22 cellular contexts compared by ENCODE assay signal in genomic region chr17:29210879-29211278, GRCh38. TPM values are rescaled to one million over a fixed set of nuclear protein-coding genes. Genes with fewer than 3 reads are reported as not detected.
DNase-seq lines count a peak whose midpoint lies in the region; ATAC-seq, FAIRE-seq and TF ChIP-seq lines count a peak whose summit lies in the region.
"Had no signal": no experiment of that assay in that cellular context is flagged by ENCODE, and none has a peak within 500 bp of the region (broad histone marks: within the 10 kb centered on the region; RNA-seq: fewer than 3 reads in every experiment).

No MANE protein-coding gene starts in this region.

- DNase-seq in HepG2 (ENCODE audit: low spot score), result no peak
- no peak for DNase-seq in right lobe of liver
- DNase-seq in bronchial epithelial cell (ENCODE audit: low read depth), result peak; percentile 38
- peak; percentile 53 for DNase-seq in fibroblast of peridontal ligament (ENCODE audit: extremely low read depth)
- DNase-seq in DMS79 treated with DMSO at 0.1 percent for 48 hours (lab: John Stamatoyannopoulos, UW), result no peak
- no peak for DNase-seq in activated CD8-positive, alpha-beta T cell treated with anti-CD3 and anti-CD28 coated beads, Interleukin-2, amount 10 ng/mL, durations not matched to agents 7 days and 5 days
- no peak for DNase-seq in smooth muscle cell (lab: John Stamatoyannopoulos, UW; ENCODE audit: unreplicated experiment)
- DNase-seq: 8988T, COR-L47, DMS153, Karpas-422, NCI-H1417, NCI-H2029 treated with DMSO at 0.1 percent for 48 hours, NCI-H510A, NCI-H82, Peyer's patch, SIG-M5 had no signal

- H3K4me2 ChIP-seq in HepG2 (ENCODE audit: low read depth, low read length) (no peak overlapping the region), smooth muscle cell (no peak overlapping the region)

- intact Hi-C loops in HepG2 (cut with micrococcal nuclease; ENCODE audit: unreplicated experiment) (no loop called here), right lobe of liver (cut with DNase I) (loop anchor here in 1 of 2 donors (10.0 kb wide), 1 partner anchor 66 kb away; no protein-coding TSS in a partner anchor)

- in situ Hi-C loops in HepG2 (cut with HindIII; ENCODE audit: extremely low pct_ligation_motif_present, low pct_unique_long_range_greater_than_20kb), result no loop called here

- H3K9me3 ChIP-seq in HepG2 (ENCODE audit: low read length) (no peaks in the 10 kb centered on the region), right lobe of liver (no peaks in the 10 kb centered on the region), smooth muscle cell (replicated peaks; ENCODE audit: low read depth) (no peaks in the 10 kb centered on the region)
- H3K9me3 ChIP-seq: Peyer's patch had no signal

- H3K4me1 ChIP-seq in HepG2 (ENCODE audit: insufficient read depth, low read length) (peaks cover 11% of the 10 kb centered on the region), right lobe of liver (no peaks in the 10 kb centered on the region), smooth muscle cell (ENCODE audit: low read depth) (peaks cover 4% of the 10 kb centered on the region)
- H3K4me1 ChIP-seq: Peyer's patch had no signal

- H3K27ac Mint-ChIP-seq in activated CD8-positive, alpha-beta T cell treated with anti-CD3 and anti-CD28 coated beads, Interleukin-2, amount 10 ng/mL, durations not matched to agents 7 days and 5 days, result no peak overlapping the region

- H3K4me1 Mint-ChIP-seq in activated CD8-positive, alpha-beta T cell treated with anti-CD3 and anti-CD28 coated beads, Interleukin-2, amount 10 ng/mL, durations not matched to agents 7 days and 5 days (ENCODE audit: low read depth), result no peaks in the 10 kb centered on the region

- no peak for TF ChIP-seq RAD21 in HepG2 (CRISPR knock-in tag; IDR thresholded peaks at IDR 0.05)

- TF ChIP-seq EP300 in HepG2 (IDR thresholded peaks at IDR 0.05; ENCODE audit: low read depth in 2 of 2, low read length in 2 of 2) (no peak), HepG2 (CRISPR knock-in tag; IDR thresholded peaks at IDR 0.05; ENCODE audit: borderline replicate concordance) (no peak)

- TF ChIP-seq CTCF in HepG2 (CRISPR knock-in tag; IDR thresholded peaks at IDR 0.05) (no peak), right lobe of liver (IDR thresholded peaks at IDR 0.05) (no peak), bronchial epithelial cell (IDR thresholded peaks at IDR 0.05; ENCODE audit: insufficient read depth, low read length, severe bottlenecking) (no peak), smooth muscle cell (IDR thresholded peaks at IDR 0.05; ENCODE audit: borderline replicate concordance, insufficient read depth, poor library complexity, severe bottlenecking) (no peak)

- H3K27ac ChIP-seq in HepG2 (ENCODE audit: extremely low read length, insufficient read depth, low read length) (no peak overlapping the region), right lobe of liver (no peak overlapping the region), temporal lobe (ENCODE audit: low read depth, low read length) (peak overlapping the region; percentile 38), smooth muscle cell (ENCODE audit: low read depth) (no peak overlapping the region)
- H3K27ac ChIP-seq: Peyer's patch had no signal

- POLR2A ChIA-PET in HepG2 (lab: Yijun Ruan, JAX), result no interaction called here
- POLR2A ChIA-PET in activated CD8-positive, alpha-beta T cell treated with anti-CD3 and anti-CD28 coated beads, Interleukin-2, amount 10 ng/mL, durations not matched to agents 7 days and 5 days (lab: Charles Lee), result no interaction called here

- H3K4me3 Mint-ChIP-seq in activated CD8-positive, alpha-beta T cell treated with anti-CD3 and anti-CD28 coated beads, Interleukin-2, amount 10 ng/mL, durations not matched to agents 7 days and 5 days, result no peak overlapping the region
- H3K4me3 Mint-ChIP-seq: CD14-positive monocyte had no signal

- TF ChIP-seq POLR2A in HepG2 (IDR thresholded peaks at IDR 0.05; ENCODE audit: insufficient read depth in 1 of 2, low read depth in 2 of 2, low read length in 2 of 2), result no peak
- TF ChIP-seq POLR2A in right lobe of liver (IDR thresholded peaks at IDR 0.05), result no peak

- H3K27me3 Mint-ChIP-seq in activated CD8-positive, alpha-beta T cell treated with anti-CD3 and anti-CD28 coated beads, Interleukin-2, amount 10 ng/mL, durations not matched to agents 7 days and 5 days (ENCODE audit: low read depth), result no peaks in the 10 kb centered on the region

- CTCF ChIA-PET in HepG2 (lab: Yijun Ruan, JAX; ENCODE audit: low intra/inter-chr PET ratio, low total read pairs), result no interaction called here
- CTCF ChIA-PET in activated CD8-positive, alpha-beta T cell treated with anti-CD3 and anti-CD28 coated beads, Interleukin-2, amount 10 ng/mL, durations not matched to agents 7 days and 5 days (lab: Charles Lee), result interaction anchor here (2.6 kb wide), 1 partner anchor 94 kb away, joined by 8 read pairs; no protein-coding TSS in a partner anchor

- H3K4me3 ChIP-seq in HepG2 (replicated peaks in 1 of 3; ENCODE audit: insufficient read depth in 1 of 3, low read depth in 2 of 3, low read length in 3 of 3) (no peak overlapping the region), right lobe of liver (no peak overlapping the region), bronchial epithelial cell (ENCODE audit: low read depth, low read length) (no peak overlapping the region), smooth muscle cell (no peak overlapping the region)
- H3K4me3 ChIP-seq: Peyer's patch had no signal

- H3F3A ChIP-seq in smooth muscle cell (ENCODE audit: low read depth), result no peaks in the 10 kb centered on the region

- FAIRE-seq in HepG2 (lab: Jason Lieb, UNC) (no peak), bronchial epithelial cell (lab: Jason Lieb, UNC) (no peak)
- FAIRE-seq: GM12891, GM19239 had no signal

- ATAC-seq in HepG2 (no peak), right lobe of liver (no peak)
- ATAC-seq in activated CD8-positive, alpha-beta T cell treated with anti-CD3 and anti-CD28 coated beads, Interleukin-2, amount 10 ng/mL, durations not matched to agents 7 days and 5 days, result no peak

- H3K36me3 ChIP-seq in HepG2 (replicated peaks in 1 of 2; ENCODE audit: control insufficient read depth in 1 of 2, insufficient read depth in 2 of 2, low read length in 2 of 2), result no peaks in the 10 kb centered on the region
- H3K36me3 ChIP-seq in right lobe of liver, result no peaks in the 10 kb centered on the region
- H3K36me3 ChIP-seq in bronchial epithelial cell (ENCODE audit: control insufficient read depth, insufficient read depth, low read length), result no peaks in the 10 kb centered on the region
- H3K36me3 ChIP-seq in smooth muscle cell (ENCODE audit: low read depth), result no peaks in the 10 kb centered on the region
- H3K36me3 ChIP-seq: Peyer's patch had no signal

- no peak overlapping the region for H2AFZ ChIP-seq in HepG2 (ENCODE audit: low read length)
- no peak overlapping the region for H2AFZ ChIP-seq in smooth muscle cell (ENCODE audit: low read depth)

- no peaks in the 10 kb centered on the region for H3K9me3 Mint-ChIP-seq in activated CD8-positive, alpha-beta T cell treated with anti-CD3 and anti-CD28 coated beads, Interleukin-2, amount 10 ng/mL, durations not matched to agents 7 days and 5 days (ENCODE audit: insufficient read depth)

- no peaks in the 10 kb centered on the region; a peak in 1 of 5 replicates for H3K27me3 ChIP-seq in HepG2 (ENCODE audit: control insufficient read depth in 1 of 2, insufficient read depth in 2 of 2, low read length in 2 of 2)
- no peaks in the 10 kb centered on the region for H3K27me3 ChIP-seq in right lobe of liver
- no peaks in the 10 kb centered on the region for H3K27me3 ChIP-seq in bronchial epithelial cell (ENCODE audit: control insufficient read depth, insufficient read depth, low read length)
- no peaks in the 10 kb centered on the region for H3K27me3 ChIP-seq in smooth muscle cell (ENCODE audit: low read depth)
- H3K27me3 ChIP-seq: Peyer's patch had no signal

- H3K79me2 ChIP-seq in HepG2 (ENCODE audit: insufficient read depth, low read length) (no peaks in the 10 kb centered on the region), smooth muscle cell (ENCODE audit: low read depth) (no peaks in the 10 kb centered on the region)

- no TSS peak for BruUV-seq in HepG2 (replicated peaks; lab: Mats Ljungman, UMichigan)

- no peaks in the 10 kb centered on the region for H3K36me3 Mint-ChIP-seq in activated CD8-positive, alpha-beta T cell treated with anti-CD3 and anti-CD28 coated beads, Interleukin-2, amount 10 ng/mL, durations not matched to agents 7 days and 5 days (ENCODE audit: low read depth)
- H3K36me3 Mint-ChIP-seq: CD14-positive monocyte had no signal

- H3K9ac ChIP-seq in HepG2 (ENCODE audit: insufficient read depth, low read depth, low read length) (no peak overlapping the region), smooth muscle cell (ENCODE audit: low read depth) (no peak overlapping the region)

- H4K20me1 ChIP-seq in HepG2 (ENCODE audit: insufficient read depth, low read length) (no peaks in the 10 kb centered on the region), smooth muscle cell (ENCODE audit: low read depth) (no peaks in the 10 kb centered on the region)

- WGBS in HepG2 (ENCODE audit: low lambda C conversion rate), result 26% methylated on average over 2 of the region's 2 CpGs
- WGBS in right lobe of liver (ENCODE audit: insufficient coverage, low coverage, low lambda C conversion rate, missing lambda C conversion rate), result 60% methylated on average over 2 of the region's 2 CpGs
- WGBS in smooth muscle cell (ENCODE audit: low lambda C conversion rate), result 93% methylated on average over 2 of the region's 2 CpGs

RNA-seq across cellular contexts. Expression of gene MYO18A, which starts 30.7 kb away (rescaled TPM):
- total RNA-seq in HepG2 (2016; rRNA removed; fragmentation: Illumina TruSeq; extraction: Trizol) (21.2 and 24.8 TPM in 2 replicates), right lobe of liver (10 to 100 TPM; 50.1 to 98.2 (median 81.8) TPM), bronchial epithelial cell (23.4 and 57.6 TPM in 2 replicates), temporal lobe (54.6 TPM), smooth muscle cell (16.0 and 18.0 TPM in 2 replicates)
- 4.9 and 7.5 TPM in 2 replicates for total RNA-seq in HepG2 (2016; cell fraction: cytosol; rRNA removed; fragmentation: Illumina TruSeq; extraction: Trizol; ENCODE audit: low read depth)
- total RNA-seq in HepG2 (2016; cell fraction: insoluble cytoplasmic fraction; rRNA removed; fragmentation: Illumina TruSeq; extraction: Trizol), result 16.3 and 25.6 TPM in 2 replicates
- 5.8 and 6.0 TPM in 2 replicates for total RNA-seq in HepG2 (2016; cell fraction: membrane; rRNA removed; fragmentation: Illumina TruSeq; extraction: Trizol)
- 24.8 and 30.3 TPM in 2 replicates for total RNA-seq in HepG2 (2016; cell fraction: nucleus; rRNA removed; fragmentation: Illumina TruSeq; extraction: Trizol)
- polyA plus RNA-seq in HepG2 (2011; rRNA removed) (16.8 and 23.2 TPM in 2 replicates), smooth muscle cell (21.2 and 22.1 TPM in 2 replicates)
- polyA plus RNA-seq in HepG2 (2011; cell fraction: cytosol; rRNA removed), result 8.3 and 9.6 TPM in 2 replicates
- polyA plus RNA-seq in HepG2 (2011; cell fraction: nucleus; rRNA removed), result 155 and 159 TPM in 2 replicates
- polyA plus RNA-seq in HepG2 (2012), result 42.0 and 44.5 TPM in 2 replicates
- polyA plus RNA-seq in HepG2 (2016; cell fraction: cytosol; fragmentation: Illumina TruSeq; extraction: Trizol; ENCODE audit: low read depth), result 0.96 and 1.4 TPM in 2 replicates
- 16.0 and 20.4 TPM in 2 replicates for polyA plus RNA-seq in HepG2 (2016; cell fraction: insoluble cytoplasmic fraction; fragmentation: Illumina TruSeq; extraction: Trizol; ENCODE audit: low read depth)
- polyA plus RNA-seq in HepG2 (2016; cell fraction: membrane; fragmentation: Illumina TruSeq; extraction: Trizol; ENCODE audit: low read depth), result 2.4 and 3.0 TPM in 2 replicates
- 72.8 and 77.7 TPM in 2 replicates for polyA plus RNA-seq in HepG2 (2016; cell fraction: nucleus; fragmentation: Illumina TruSeq; extraction: Trizol; ENCODE audit: insufficient read depth, low read depth)
- polyA minus RNA-seq in HepG2 (2011; rRNA and poly(A)+ RNA removed; ENCODE audit: low replicate concordance), result 39.4 and 67.1 TPM in 2 replicates
- 13.7 and 17.4 TPM in 2 replicates for polyA minus RNA-seq in HepG2 (2011; cell fraction: cytosol; rRNA and poly(A)+ RNA removed)
- polyA minus RNA-seq in HepG2 (2011; cell fraction: nucleus; rRNA and poly(A)+ RNA removed), result 65.8 and 83.4 TPM in 2 replicates
- total RNA-seq in activated CD8-positive, alpha-beta T cell treated with anti-CD3 and anti-CD28 coated beads, Interleukin-2, amount 10 ng/mL, durations not matched to agents 7 days and 5 days, result 10 to 100 TPM; 53.4 to 53.8 TPM

RNA-seq across cellular contexts. Expression of gene CRYBA1, which starts 35.8 kb away (rescaled TPM):
- total RNA-seq in HepG2 (2016; rRNA removed; fragmentation: Illumina TruSeq; extraction: Trizol), result not detected in 2 replicates
- not detected in 2 replicates for total RNA-seq in HepG2 (2016; cell fraction: cytosol; rRNA removed; fragmentation: Illumina TruSeq; extraction: Trizol; ENCODE audit: low read depth)
- not detected in 2 replicates for total RNA-seq in HepG2 (2016; cell fraction: insoluble cytoplasmic fraction; rRNA removed; fragmentation: Illumina TruSeq; extraction: Trizol)
- not detected in 2 replicates for total RNA-seq in HepG2 (2016; cell fraction: membrane; rRNA removed; fragmentation: Illumina TruSeq; extraction: Trizol)
- not detected in 2 replicates for total RNA-seq in HepG2 (2016; cell fraction: nucleus; rRNA removed; fragmentation: Illumina TruSeq; extraction: Trizol)
- polyA plus RNA-seq in HepG2 (2011; rRNA removed), result not detected in 2 replicates
- not detected in 2 replicates for polyA plus RNA-seq in HepG2 (2011; cell fraction: cytosol; rRNA removed)
- polyA plus RNA-seq in HepG2 (2011; cell fraction: nucleus; rRNA removed), result not detected in 2 replicates
- polyA plus RNA-seq in HepG2 (2012), result not detected in 2 replicates
- not detected in 2 replicates for polyA plus RNA-seq in HepG2 (2016; cell fraction: cytosol; fragmentation: Illumina TruSeq; extraction: Trizol; ENCODE audit: low read depth)
- polyA plus RNA-seq in HepG2 (2016; cell fraction: insoluble cytoplasmic fraction; fragmentation: Illumina TruSeq; extraction: Trizol; ENCODE audit: low read depth), result not detected in 2 replicates
- not detected in 2 replicates for polyA plus RNA-seq in HepG2 (2016; cell fraction: membrane; fragmentation: Illumina TruSeq; extraction: Trizol; ENCODE audit: low read depth)
- not detected in 2 replicates for polyA plus RNA-seq in HepG2 (2016; cell fraction: nucleus; fragmentation: Illumina TruSeq; extraction: Trizol; ENCODE audit: insufficient read depth, low read depth)
- not detected in 2 replicates for polyA minus RNA-seq in HepG2 (2011; rRNA and poly(A)+ RNA removed; ENCODE audit: low replicate concordance)
- polyA minus RNA-seq in HepG2 (2011; cell fraction: cytosol; rRNA and poly(A)+ RNA removed), result not detected in 2 replicates
- not detected in 2 replicates for polyA minus RNA-seq in HepG2 (2011; cell fraction: nucleus; rRNA and poly(A)+ RNA removed)
- not detected for total RNA-seq in right lobe of liver
- not detected in 2 replicates for total RNA-seq in bronchial epithelial cell
- total RNA-seq in temporal lobe, result not detected
- not detected for total RNA-seq in activated CD8-positive, alpha-beta T cell treated with anti-CD3 and anti-CD28 coated beads, Interleukin-2, amount 10 ng/mL, durations not matched to agents 7 days and 5 days
- total RNA-seq in smooth muscle cell, result not detected in 2 replicates
- polyA plus RNA-seq in smooth muscle cell, result not detected in 2 replicates
- total RNA-seq: G401, Peyer's patch had no signal
- polyA plus RNA-seq: CD14-positive monocyte had no signal

Comparison
In these comparisons a context has a peak if more than half of its experiments do, and no peak if none do; other contexts are left out.
1. DNase-seq: peak in bronchial epithelial cell (single experiment) and fibroblast of peridontal ligament (single experiment); none in HepG2 (single experiment), right lobe of liver (0 of 3), DMS79 treated with DMSO at 0.1 percent for 48 hours (single experiment), activated CD8-positive, alpha-beta T cell treated with anti-CD3 and anti-CD28 coated beads, Interleukin-2, amount 10 ng/mL, durations not matched to agents 7 days and 5 days (single experiment) and smooth muscle cell (single experiment).